8 cellular contexts compared by ENCODE assay signal in the genomic region with DNA sequence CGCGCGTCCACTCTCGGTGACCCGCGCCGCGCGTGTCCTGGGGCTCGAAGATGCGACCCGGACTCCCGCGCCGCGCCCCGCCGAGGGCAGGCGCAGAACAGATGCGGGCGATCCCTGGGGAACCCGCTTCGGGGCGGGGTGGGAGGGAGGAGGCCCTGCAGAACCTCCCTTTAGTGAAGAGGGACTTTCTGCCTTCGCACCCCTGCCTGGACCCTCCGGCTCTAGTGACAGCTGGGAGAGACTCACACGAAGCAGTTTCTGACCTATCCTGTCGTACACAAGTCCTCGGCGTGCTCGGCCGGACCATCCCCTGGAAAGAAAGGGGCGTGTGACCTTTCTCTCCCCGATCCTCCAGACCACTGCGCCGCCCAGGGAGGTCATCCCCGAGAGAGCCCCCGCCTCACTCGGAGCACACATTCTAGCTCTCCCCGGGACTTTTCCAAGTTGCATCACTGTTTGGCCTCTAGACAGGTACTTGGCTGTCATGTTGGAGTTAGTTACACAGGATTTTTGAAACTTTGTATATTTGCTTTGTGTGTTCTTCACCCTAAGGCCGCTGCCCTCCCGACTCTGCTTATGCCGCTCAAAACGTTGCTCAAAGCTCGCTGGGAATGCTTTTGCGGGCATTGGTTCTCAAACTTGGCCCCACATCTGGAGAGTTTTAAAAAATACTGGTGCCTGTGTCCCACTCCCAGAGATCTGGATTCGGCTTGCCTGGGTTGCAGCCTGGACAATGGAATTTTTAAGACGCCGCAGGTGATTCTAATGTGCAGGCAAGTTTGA. TPM values are rescaled to one million over a fixed set of nuclear protein-coding genes. Genes with fewer than 3 reads are reported as not detected.
DNase-seq lines count a peak whose midpoint lies in the region; ATAC-seq and TF ChIP-seq lines count a peak whose summit lies in the region.

No MANE protein-coding gene starts in this region.

- peak overlapping the region; percentile 57 for H3K4me3 ChIP-seq in AG04450 (ENCODE audit: low read depth, low read length)
- peak overlapping the region; percentile 37 for H3K4me3 ChIP-seq in HFF-Myc (replicated peaks; ENCODE audit: low read depth, low read length)
- peak overlapping the region; percentile 65 for H3K4me3 ChIP-seq in colonic mucosa
- peak overlapping the region; percentile 63 for H3K4me3 ChIP-seq in upper lobe of right lung

- H3K4me1 ChIP-seq in colonic mucosa (no peaks in the 10 kb centered on the region), upper lobe of right lung (no peaks in the 10 kb centered on the region)

- peak overlapping the region in 1 of 2 donors; percentile 19 for H3K9ac ChIP-seq in colonic mucosa (ENCODE audit: low read depth in 2 of 2, low read length in 2 of 2)

- CTCF ChIA-PET in AG04450 (lab: Charles Lee): interaction anchor here (1.8 kb wide), 1 partner anchor 151 kb away, joined by 12 read pairs; no protein-coding TSS in a partner anchor

- ATAC-seq in upper lobe of right lung (peak; percentile 66), GM19023 (IDR thresholded peaks at IDR 0.05; ENCODE audit: unreplicated experiment) (no peak), HG03280 (IDR thresholded peaks at IDR 0.05; ENCODE audit: unreplicated experiment) (no peak)

- TF ChIP-seq CTCF in AG04450 (IDR thresholded peaks at IDR 0.05; ENCODE audit: low read depth, low read length): no peak
- TF ChIP-seq CTCF in HFF-Myc (IDR thresholded peaks at IDR 0.05; ENCODE audit: low read depth, low read length, missing control alignments): no peak
- no peak for TF ChIP-seq CTCF in colonic mucosa (IDR thresholded peaks at IDR 0.05)
- no peak for TF ChIP-seq CTCF in upper lobe of right lung (IDR thresholded peaks at IDR 0.05)

- POLR2A ChIA-PET in AG04450 (lab: Yijun Ruan, JAX): no interaction called here

- H3K9me3 ChIP-seq in AG04450 (ENCODE audit: control insufficient read depth, insufficient read depth, low read length) (no peaks in the 10 kb centered on the region; the same call in 1 of the 2 replicates), colonic mucosa (no peaks in the 10 kb centered on the region), upper lobe of right lung (no peaks in the 10 kb centered on the region)

- H3K27ac ChIP-seq in AG04450 (ENCODE audit: low read depth, low read length): no peak overlapping the region
- H3K27ac ChIP-seq in colonic mucosa: no peak overlapping the region
- H3K27ac ChIP-seq in upper lobe of right lung: peak overlapping the region; percentile 55

- intact Hi-C loops in colonic mucosa (cut with DNase I) (no loop called here), upper lobe of right lung (cut with DNase I) (no loop called here)

- H3K36me3 ChIP-seq in colonic mucosa: no peaks in the 10 kb centered on the region
- no peaks in the 10 kb centered on the region for H3K36me3 ChIP-seq in upper lobe of right lung

- no peak for DNase-seq in AG04450 (ENCODE audit: low read depth, low spot score)
- no peak for DNase-seq in HFF-Myc (ENCODE audit: extremely low read depth, low read depth)
- DNase-seq in colonic mucosa: peak; percentile 34
- peak; percentile 11 to 23 for DNase-seq in lung microvascular endothelial cell (ENCODE audit: low read depth in 2 of 2)
- peak; percentile 71 for DNase-seq in upper lobe of right lung
- DNase-seq in NCI-H226: no peak

- H3K27me3 ChIP-seq in AG04450 (ENCODE audit: control insufficient read depth, insufficient read depth, low read length) (peaks cover 44% of the 10 kb centered on the region), colonic mucosa (peaks cover 4% of the 10 kb centered on the region), upper lobe of right lung (peaks cover 6% of the 10 kb centered on the region)

RNA-seq across cellular contexts. Expression of gene CGNL1, which starts 0.6 kb away (rescaled TPM):
- polyA plus RNA-seq in AG04450 (2011; rRNA removed): 0.25 and 0.33 TPM in 2 replicates
- 0.46 and 0.52 TPM in 2 replicates for polyA minus RNA-seq in AG04450 (2011; rRNA and poly(A)+ RNA removed)
- total RNA-seq in colonic mucosa: 1 to 10 TPM; 3.9 to 4.7 TPM
- total RNA-seq in lung microvascular endothelial cell: 17.9 and 38.3 TPM in 2 replicates
- total RNA-seq in upper lobe of right lung: 54.9 TPM

Comparison
In these comparisons a context has a peak if more than half of its experiments do, and no peak if none do; other contexts are left out.
1. DNase-seq: peak in colonic mucosa (single experiment), lung microvascular endothelial cell (2 of 2) and upper lobe of right lung (single experiment); none in AG04450 (single experiment), HFF-Myc (single experiment) and NCI-H226 (single experiment).
2. Peak in every context shown above with its lines, with median percentiles within 50 percentile points of each other: H3K4me3 ChIP-seq.